10 cellular contexts compared by ENCODE assay signal in the genomic region with DNA sequence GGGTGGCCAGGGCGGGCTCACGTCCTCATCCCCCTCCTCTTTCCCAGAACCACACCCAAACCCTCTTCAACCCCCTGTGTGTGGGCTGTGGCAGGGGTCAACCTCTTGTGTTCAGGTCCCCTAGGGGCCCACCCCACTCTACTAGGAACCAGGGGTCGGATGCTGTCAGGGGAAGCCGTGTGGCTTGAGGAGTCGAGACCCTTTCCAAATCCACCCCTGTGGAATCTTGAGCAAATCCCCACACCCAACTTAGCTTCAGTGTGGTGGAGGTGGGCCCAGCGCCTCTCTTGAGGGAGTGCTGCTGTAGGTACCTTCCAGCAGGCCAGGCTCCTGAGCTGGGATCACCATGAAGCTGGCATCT.
A peak's percentile ranks its signal among the peaks of the same experiment; 100 is the strongest.
DNase-seq lines count a peak whose midpoint lies in the region; ATAC-seq and TF ChIP-seq lines count a peak whose summit lies in the region.
"Had no signal": no experiment of that assay in that cellular context is flagged by ENCODE, and none has a peak within 500 bp of the region (broad histone marks: within the 10 kb centered on the region; RNA-seq: fewer than 3 reads in every experiment).

No MANE protein-coding gene starts in this region.

- H3K9me3 ChIP-seq in left ventricle myocardium inferior (replicated peaks) = no peaks in the 10 kb centered on the region
- H3K9me3 ChIP-seq in right cardiac atrium (ENCODE audit: control insufficient read depth, low read length) = no peaks in the 10 kb centered on the region
- no peaks in the 10 kb centered on the region for H3K9me3 ChIP-seq in mesenchymal stem cell (ENCODE audit: control insufficient read depth, low read length)
- no peaks in the 10 kb centered on the region for H3K9me3 ChIP-seq in upper lobe of right lung
- no peaks in the 10 kb centered on the region for H3K9me3 ChIP-seq in esophagus squamous epithelium
- H3K9me3 ChIP-seq: tibial artery had no signal

- H3K4me2 ChIP-seq in mesenchymal stem cell (ENCODE audit: low read length, poor library complexity, severe bottlenecking) = no peak overlapping the region

- WGBS in right cardiac atrium = 76% methylated on average over 6 of the region's 6 CpGs
- WGBS in mesenchymal stem cell = 84% methylated on average over 4 of the region's 6 CpGs
- WGBS in esophagus squamous epithelium, 2 donors = 43 to 80% methylated on average over 1 to 2 of the region's 6 CpGs

- peak overlapping the region; percentile 81 for H4K8ac ChIP-seq in mesenchymal stem cell (ENCODE audit: low read length)

- no peak overlapping the region for H3K9ac ChIP-seq in mesenchymal stem cell (ENCODE audit: low read length)

- H3K4me1 ChIP-seq in left ventricle myocardium inferior (peaks cover 10% of the 10 kb centered on the region), right cardiac atrium (ENCODE audit: control insufficient read depth, insufficient read depth, low read length) (no peaks in the 10 kb centered on the region), mesenchymal stem cell (ENCODE audit: control insufficient read depth, insufficient read depth, low read depth, low read length) (peaks cover 8% of the 10 kb centered on the region), upper lobe of right lung (peaks cover 7% of the 10 kb centered on the region), esophagus squamous epithelium (peaks cover 0 to 17% (median 9%) of the 10 kb centered on the region in 3 donors)

- H3K27me3 Mint-ChIP-seq in activated T-cell treated with anti-CD3 and anti-CD28 coated beads, Interleukin-2, amount 50 U/mL, for 72 hours (ENCODE audit: low read depth) = no peaks in the 10 kb centered on the region

- H2AFZ ChIP-seq in mesenchymal stem cell (ENCODE audit: low read depth, low read length) = no peak overlapping the region

- H3K4me3 ChIP-seq in left ventricle myocardium inferior (peak overlapping the region; percentile 65), right cardiac atrium (ENCODE audit: low read length) (no peak overlapping the region), mesenchymal stem cell (ENCODE audit: insufficient read depth in 1 of 2, low read depth in 1 of 2, low read length in 2 of 2) (no peak overlapping the region), upper lobe of right lung (peak overlapping the region; percentile 51), esophagus squamous epithelium (peak overlapping the region in 2 of 4 donors; percentile 50 to 67)

- H2BK15ac ChIP-seq in mesenchymal stem cell (ENCODE audit: low read depth, poor library complexity, severe bottlenecking) = peak overlapping the region; percentile 60

- H3K4me1 Mint-ChIP-seq in activated T-cell treated with anti-CD3 and anti-CD28 coated beads, Interleukin-2, amount 50 U/mL, for 72 hours (ENCODE audit: low read depth) = peaks cover 63% of the 10 kb centered on the region

- no peak overlapping the region for H2BK5ac ChIP-seq in mesenchymal stem cell (ENCODE audit: low read depth, low read length, poor library complexity, severe bottlenecking)

- H2BK12ac ChIP-seq in mesenchymal stem cell (ENCODE audit: low read length in 2 of 2) = no peak overlapping the region

- ATAC-seq in right cardiac atrium (no peak), upper lobe of right lung (no peak), GM21367 (IDR thresholded peaks at IDR 0.05; ENCODE audit: unreplicated experiment) (no peak), GM21723 (IDR thresholded peaks at IDR 0.05; ENCODE audit: unreplicated experiment) (no peak)
- ATAC-seq in activated T-cell treated with anti-CD3 and anti-CD28 coated beads, Interleukin-2, amount 50 U/mL, for 72 hours (replicated peaks in 1 of 2) = no peak

- H3K9me3 Mint-ChIP-seq in activated T-cell treated with anti-CD3 and anti-CD28 coated beads, Interleukin-2, amount 50 U/mL, for 72 hours = peaks cover 0 to 1% of the 10 kb centered on the region in 2 donors

- DNase-seq in left ventricle myocardium inferior = no peak
- DNase-seq in right cardiac atrium = no peak
- DNase-seq in activated T-cell treated with anti-CD3 and anti-CD28 coated beads, Interleukin-2, amount 50 U/mL, for 72 hours = no peak
- DNase-seq in mesenchymal stem cell = no peak
- DNase-seq in upper lobe of right lung = no peak
- no peak for DNase-seq in esophagus squamous epithelium (lab: John Stamatoyannopoulos, UW)
- DNase-seq: NCI-H1694 treated with DMSO at 0.1 percent for 48 hours, tibial artery had no signal

- intact Hi-C loops in left ventricle myocardium inferior (cut with micrococcal nuclease) = no loop called here
- intact Hi-C loops in right cardiac atrium (cut with DNase I) = no loop called here
- intact Hi-C loops in upper lobe of right lung (cut with DNase I) = no loop called here
- intact Hi-C loops in esophagus squamous epithelium (cut with DNase I) = no loop called here

- peak overlapping the region; percentile 74 for H3K27ac Mint-ChIP-seq in activated T-cell treated with anti-CD3 and anti-CD28 coated beads, Interleukin-2, amount 50 U/mL, for 72 hours

- H3K79me1 ChIP-seq in mesenchymal stem cell (replicated peaks; ENCODE audit: low read length, poor library complexity, severe bottlenecking) = no peaks in the 10 kb centered on the region

- no peak for TF ChIP-seq POLR2A in esophagus squamous epithelium (IDR thresholded peaks at IDR 0.05)

- H2AK5ac ChIP-seq in mesenchymal stem cell (ENCODE audit: low read length, severe bottlenecking) = no peak overlapping the region

- H3K4ac ChIP-seq in mesenchymal stem cell (ENCODE audit: low read depth in 1 of 2, low read length in 2 of 2) = peak overlapping the region in 1 of 2 experiments; percentile 13

- H3K18ac ChIP-seq in mesenchymal stem cell (ENCODE audit: low read depth in 1 of 2, low read length in 2 of 2) = peak overlapping the region in 1 of 2 experiments; percentile 86

- H3K27ac ChIP-seq in left ventricle myocardium inferior (replicated peaks) = no peak overlapping the region
- no peak overlapping the region for H3K27ac ChIP-seq in right cardiac atrium (ENCODE audit: low read length)
- H3K27ac ChIP-seq in mesenchymal stem cell (ENCODE audit: low read length, poor library complexity, severe bottlenecking) = no peak overlapping the region
- peak overlapping the region; percentile 71 for H3K27ac ChIP-seq in upper lobe of right lung
- peak overlapping the region in 1 of 4 donors; percentile 40 for H3K27ac ChIP-seq in esophagus squamous epithelium
- H3K27ac ChIP-seq: tibial artery had no signal

- no peak for TF ChIP-seq CTCF in left ventricle myocardium inferior (IDR thresholded peaks at IDR 0.05; ENCODE audit: borderline replicate concordance)
- TF ChIP-seq CTCF in upper lobe of right lung (IDR thresholded peaks at IDR 0.05) = no peak
- no peak for TF ChIP-seq CTCF in esophagus squamous epithelium (IDR thresholded peaks at IDR 0.05)

- no peak overlapping the region for H3K23ac ChIP-seq in mesenchymal stem cell (ENCODE audit: low read length in 2 of 2)

- H3K27me3 ChIP-seq in left ventricle myocardium inferior (ENCODE audit: low read depth) = peaks cover 66% of the 10 kb centered on the region
- no peaks in the 10 kb centered on the region for H3K27me3 ChIP-seq in right cardiac atrium (ENCODE audit: control insufficient read depth, insufficient read depth)
- peaks cover 63 to 70% of the 10 kb centered on the region in 2 experiments for H3K27me3 ChIP-seq in mesenchymal stem cell (ENCODE audit: control insufficient read depth in 1 of 2, insufficient read depth in 1 of 2, low read length in 2 of 2)
- H3K27me3 ChIP-seq in upper lobe of right lung = peaks cover 13% of the 10 kb centered on the region
- H3K27me3 ChIP-seq in esophagus squamous epithelium = peaks cover 0 to 72% (median 0%) of the 10 kb centered on the region in 4 donors

- peak overlapping the region; percentile 56 to 94 for H3K4me3 Mint-ChIP-seq in activated T-cell treated with anti-CD3 and anti-CD28 coated beads, Interleukin-2, amount 50 U/mL, for 72 hours

- no peak overlapping the region for H2BK120ac ChIP-seq in mesenchymal stem cell (ENCODE audit: low read depth, low read length)

- no peak overlapping the region for H3K14ac ChIP-seq in mesenchymal stem cell (ENCODE audit: low read length in 2 of 2)

- H3K36me3 ChIP-seq in left ventricle myocardium inferior = no peaks in the 10 kb centered on the region
- no peaks in the 10 kb centered on the region for H3K36me3 ChIP-seq in mesenchymal stem cell (ENCODE audit: control insufficient read depth in 1 of 2, insufficient read depth in 2 of 2, low read depth in 1 of 2, low read length in 2 of 2)
- no peaks in the 10 kb centered on the region for H3K36me3 ChIP-seq in upper lobe of right lung
- no peaks in the 10 kb centered on the region for H3K36me3 ChIP-seq in esophagus squamous epithelium
- H3K36me3 ChIP-seq: tibial artery had no signal

- no peaks in the 10 kb centered on the region for H3K36me3 Mint-ChIP-seq in activated T-cell treated with anti-CD3 and anti-CD28 coated beads, Interleukin-2, amount 50 U/mL, for 72 hours (ENCODE audit: insufficient read depth in 2 of 2)

- H4K91ac ChIP-seq in mesenchymal stem cell (ENCODE audit: low read length) = peak overlapping the region; percentile 81

Comparison
In these comparisons a context has a peak if more than half of its experiments do, and no peak if none do; other contexts are left out.
1. H3K4me3 ChIP-seq: peak in left ventricle myocardium inferior (single experiment) and upper lobe of right lung (single experiment); none in right cardiac atrium (single experiment) and mesenchymal stem cell (0 of 2).